8 cellular contexts compared by ENCODE assay signal in genomic region chr11:62705880-62706831, GRCh38. TPM values are rescaled to one million over a fixed set of nuclear protein-coding genes. Genes with fewer than 3 reads are reported as not detected.
A peak's percentile ranks its signal among the peaks of the same experiment; 100 is the strongest.
DNase-seq lines count a peak whose midpoint lies in the region; ATAC-seq, FAIRE-seq and TF ChIP-seq lines count a peak whose summit lies in the region.

No MANE protein-coding gene starts in this region.

- H3K4me1 ChIP-seq in pancreas (peaks cover 20 to 35% (median 22%) of the 10 kb centered on the region in 3 donors), thymus (ENCODE audit: control insufficient read depth, insufficient read depth, low read length) (peaks cover 22% of the 10 kb centered on the region)

- peak; percentile 59 for ATAC-seq in HG02623 (IDR thresholded peaks at IDR 0.05; ENCODE audit: unreplicated experiment)
- ATAC-seq in Right ventricle myocardium superior (ENCODE audit: poor library complexity), result peak; percentile 88
- peak; percentile 84 to 91 (median 88) for ATAC-seq in pancreas

- WGBS in pancreas, 2 donors, result 2% methylated on average over 59 to 73 of the region's 73 CpGs
- 11% methylated on average over 73 of the region's 73 CpGs for WGBS in thymus

- FAIRE-seq in pancreas (lab: Jason Lieb, UNC), result no peak

- H3K9ac ChIP-seq in SU-DHL-6 (ENCODE audit: low read length), result peak overlapping the region; percentile 56

- no peaks in the 10 kb centered on the region for H3K9me2 ChIP-seq in SU-DHL-6 (replicated peaks; ENCODE audit: insufficient read depth, low read length)

- H3K36me3 ChIP-seq in SU-DHL-6 (ENCODE audit: low read length), result no peaks in the 10 kb centered on the region; the same call in 1 of the 2 replicates
- H3K36me3 ChIP-seq in pancreas, result peaks cover 0 to 4% (median 0%) of the 10 kb centered on the region in 3 donors
- H3K36me3 ChIP-seq in thymus (ENCODE audit: control insufficient read depth, insufficient read depth), result peaks cover 10% of the 10 kb centered on the region

- no peaks in the 10 kb centered on the region for H4K20me1 ChIP-seq in SU-DHL-6 (ENCODE audit: low read depth, low read length)

- intact Hi-C loops in Right ventricle myocardium superior (cut with DNase I) (no loop called here), pancreas (cut with DNase I) (no loop called here)

- no peak overlapping the region for H3K27ac ChIP-seq in SU-DHL-6 (ENCODE audit: low read depth, low read length)
- peak overlapping the region; percentile 82 to 90 (median 88) for H3K27ac ChIP-seq in pancreas
- peak overlapping the region; percentile 82 for H3K27ac ChIP-seq in thymus (ENCODE audit: low read depth)

- H3K4me3 ChIP-seq in SU-DHL-6 (ENCODE audit: insufficient read depth, low read length, poor library complexity, severe bottlenecking), result peak overlapping the region; percentile 60
- H3K4me3 ChIP-seq in pancreas, result peak overlapping the region; percentile 50 to 73 (median 58)
- peak overlapping the region; percentile 64 for H3K4me3 ChIP-seq in thymus (ENCODE audit: low read length)

- peak overlapping the region; percentile 37 for H2AFZ ChIP-seq in SU-DHL-6 (ENCODE audit: low read depth, low read length, severe bottlenecking)

- peak overlapping the region; percentile 69 for H3K4me2 ChIP-seq in SU-DHL-6 (ENCODE audit: low read depth, low read length, poor library complexity, severe bottlenecking)

- no peaks in the 10 kb centered on the region for H3K27me3 ChIP-seq in SU-DHL-6 (ENCODE audit: low read length)
- H3K27me3 ChIP-seq in pancreas, result no peaks in the 10 kb centered on the region
- no peaks in the 10 kb centered on the region for H3K27me3 ChIP-seq in thymus (ENCODE audit: control insufficient read depth, insufficient read depth)

- peaks cover 12% of the 10 kb centered on the region; the same call in 1 of the 2 replicates for H3F3A ChIP-seq in SU-DHL-6 (ENCODE audit: insufficient read depth)

- DNase-seq in GM03348 (ENCODE audit: low spot score) (peak; percentile 97), NCI-H1417 treated with DMSO at 0.1 percent for 48 hours (lab: John Stamatoyannopoulos, UW) (peak; percentile 88), Right ventricle myocardium superior (peak; percentile 97), pancreas (peak; percentile 92 to 99 (median 96))
- peak; percentile 83 for DNase-seq in activated naive CD8-positive, alpha-beta T cell treated with anti-CD3 and anti-CD28 coated beads, Interleukin-2, amount 50 U/mL, for 16 hours (ENCODE audit: low read depth, low spot score)

- TF ChIP-seq CTCF in SU-DHL-6 (IDR thresholded peaks at IDR 0.05; ENCODE audit: insufficient read depth, low read length, poor library complexity, severe bottlenecking) (no peak), pancreas (IDR thresholded peaks at IDR 0.05) (no peak)

- H3K79me2 ChIP-seq in SU-DHL-6 (ENCODE audit: insufficient read depth, low read length), result no peaks in the 10 kb centered on the region

- H3K9me3 ChIP-seq in SU-DHL-6 (ENCODE audit: insufficient read depth, low read length) (no peaks in the 10 kb centered on the region), pancreas (no peaks in the 10 kb centered on the region), thymus (ENCODE audit: control insufficient read depth) (no peaks in the 10 kb centered on the region)

RNA-seq across cellular contexts. Expression of gene BSCL2, which starts 1.1 kb away (rescaled TPM):
- total RNA-seq in Right ventricle myocardium superior (21.7 TPM), pancreas (10 to 100 TPM; 30.3 to 58.6 (median 47.9) TPM)
- polyA plus RNA-seq in pancreas (100 to 1,000 TPM in 1 of 2 donors, 10 to 100 TPM in 1; 99.2 to 151 TPM), thymus (76.6 TPM)

RNA-seq across cellular contexts. Expression of gene GNG3, which starts 1.3 kb away (rescaled TPM):
- total RNA-seq in Right ventricle myocardium superior (not detected), pancreas (under 1 TPM in 2 of 6 donors, not detected in 4; 0.19 to 0.37 TPM)
- polyA plus RNA-seq in pancreas (under 1 TPM in 1 of 2 donors, not detected in 1; 0.26 TPM), thymus (0.41 TPM)

RNA-seq across cellular contexts. Expression of gene LRRN4CL, which starts 16.8 kb away (rescaled TPM):
- total RNA-seq in Right ventricle myocardium superior (3.8 TPM), pancreas (1 to 10 TPM in 2 of 6 donors, under 1 TPM in 4; 0.16 to 1.6 (median 0.53) TPM)
- polyA plus RNA-seq in pancreas (under 1 TPM; 0.23 to 0.76 TPM), thymus (0.75 TPM)

RNA-seq across cellular contexts. Expression of gene HNRNPUL2, which starts 21.1 kb away (rescaled TPM):
- 30.4 TPM for total RNA-seq in Right ventricle myocardium superior
- 10 to 100 TPM; 17.5 to 26.2 (median 18.0) TPM for total RNA-seq in pancreas
- polyA plus RNA-seq in pancreas, result 10 to 100 TPM; 19.1 to 25.9 TPM
- polyA plus RNA-seq in thymus, result 44.7 TPM

RNA-seq across cellular contexts. Expression of gene TTC9C, which starts 22.1 kb away (rescaled TPM):
- total RNA-seq in Right ventricle myocardium superior, result 14.0 TPM
- total RNA-seq in pancreas, result 10 to 100 TPM in 4 of 6 donors, 1 to 10 TPM in 2; 7.6 to 17.8 (median 10.5) TPM
- polyA plus RNA-seq in pancreas, result 10 to 100 TPM; 16.7 to 20.3 TPM
- 34.9 TPM for polyA plus RNA-seq in thymus
